In the genomic region with DNA sequence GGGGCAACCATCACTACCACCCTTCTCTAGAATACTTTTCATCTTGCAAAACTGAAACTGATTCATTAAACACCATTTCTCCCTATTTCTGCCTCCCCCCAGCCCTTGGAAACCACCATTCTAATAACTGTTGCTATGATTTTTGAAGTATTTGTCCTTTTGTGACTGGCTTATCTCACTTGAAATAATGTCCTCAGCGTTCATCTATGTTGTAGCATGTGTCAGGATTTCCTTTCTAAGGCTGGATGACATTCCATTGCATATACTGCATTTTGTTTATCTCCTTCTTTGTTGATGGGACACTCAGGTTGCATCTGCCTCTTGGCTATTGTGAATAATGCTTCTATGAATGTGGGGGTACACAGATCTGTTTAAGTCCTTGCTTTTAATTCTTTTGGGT, we compare ENCODE assay signal across 30 cellular contexts.
"Had no signal": no experiment of that assay in that cellular context is flagged by ENCODE, and none has a peak within 500 bp of the region (broad histone marks: within the 10 kb centered on the region; RNA-seq: fewer than 3 reads in every experiment).

No MANE protein-coding gene starts in this region.

- H3K36me3 ChIP-seq: ascending aorta, cardiac muscle cell had no signal

- H3K4me3 ChIP-seq: ascending aorta, cardiac muscle cell had no signal

- H3K9me3 ChIP-seq: ascending aorta had no signal

- DNase-seq: activated B cell treated with CpG ODN at 0.5 μM for 24 hours; activated CD4-positive, alpha-beta memory T cell treated with anti-CD3 and anti-CD28 coated beads for 36 hours; activated CD4-positive, alpha-beta T cell treated with anti-CD3 and anti-CD28 coated beads for 4 hours; activated CD4-positive, alpha-beta T cell treated with anti-CD3 and anti-CD28 coated beads, Interleukin-2, amount 10 ng/mL, durations not matched to agents 24 days and 14 days; activated CD4-positive, alpha-beta T cell treated with anti-CD3 and anti-CD28 coated beads, Interleukin-2, amount 50 U/mL, for 1 hour; activated CD4-positive, alpha-beta T cell treated with anti-CD3 and anti-CD28 coated beads, Interleukin-2, amount 50 U/mL, for 4 hours; activated CD4-positive, CD25-positive, alpha-beta regulatory T cell treated with anti-CD3 and anti-CD28 coated beads, Interleukin-2, amount 50 U/mL, for 72 hours; activated CD8-positive, alpha-beta memory T cell treated with anti-CD3 and anti-CD28 coated beads, Interleukin-2, amount 50 U/mL, for 4 hours; activated CD8-positive, alpha-beta T cell treated with anti-CD3 and anti-CD28 coated beads for 36 hours; activated effector memory CD4-positive, alpha-beta T cell treated with Interleukin-2 at 50 U/mL for 16 hours; activated gamma-delta T cell; activated naive CD4-positive, alpha-beta T cell treated with anti-CD3 and anti-CD28 coated beads, Interleukin-2, amount 10 ng/mL, durations not matched to agents 7 days and 5 days; activated naive CD4-positive, alpha-beta T cell treated with Interleukin-2 at 50 U/mL for 16 hours; activated naive CD8-positive, alpha-beta T cell treated with anti-CD3 and anti-CD28 coated beads, Interleukin-2, amount 10 ng/mL, durations not matched to agents 7 days and 5 days; activated naive CD8-positive, alpha-beta T cell treated with anti-CD3 and anti-CD28 coated beads, Interleukin-2, amount 50 U/mL, for 24 hours; activated T-cell treated with anti-CD3 and anti-CD28 coated beads for 4 hours; activated T-cell treated with anti-CD3 and anti-CD28 coated beads, Interleukin-2, amount 50 U/mL, for 1 hour; activated T-cell treated with anti-CD3 and anti-CD28 coated beads, Interleukin-2, amount 50 U/mL, for 4 hours; activated T-cell treated with anti-CD3 and anti-CD28 coated beads, Interleukin-2, amount 50 U/mL, for 72 hours; amygdala; anterior cingulate cortex; caudate nucleus; cerebellar nuclear complex; T-helper 1 cell; T-helper 2 cell; T-helper 9 cell had no signal

- H3K4me1 ChIP-seq: ascending aorta had no signal

- ATAC-seq: activated CD8-positive, alpha-beta T cell treated with anti-CD3 and anti-CD28 coated beads for 36 hours; activated naive CD8-positive, alpha-beta T cell treated with anti-CD3 and anti-CD28 coated beads, Interleukin-2, amount 50 U/mL, for 24 hours; activated T-cell treated with anti-CD3 and anti-CD28 coated beads, Interleukin-2, amount 50 U/mL, for 4 hours; activated T-cell treated with anti-CD3 and anti-CD28 coated beads, Interleukin-2, amount 50 U/mL, for 72 hours; activated T-helper 17 cell treated with anti-CD3 and anti-CD28 coated beads, Interleukin-2, amount 50 U/mL, for 72 hours had no signal

- H3K27ac ChIP-seq: ascending aorta, cardiac muscle cell, VCaP had no signal

- H3K27me3 ChIP-seq: ascending aorta, cardiac muscle cell had no signal
